18 cellular contexts compared by ENCODE assay signal in the genomic region with DNA sequence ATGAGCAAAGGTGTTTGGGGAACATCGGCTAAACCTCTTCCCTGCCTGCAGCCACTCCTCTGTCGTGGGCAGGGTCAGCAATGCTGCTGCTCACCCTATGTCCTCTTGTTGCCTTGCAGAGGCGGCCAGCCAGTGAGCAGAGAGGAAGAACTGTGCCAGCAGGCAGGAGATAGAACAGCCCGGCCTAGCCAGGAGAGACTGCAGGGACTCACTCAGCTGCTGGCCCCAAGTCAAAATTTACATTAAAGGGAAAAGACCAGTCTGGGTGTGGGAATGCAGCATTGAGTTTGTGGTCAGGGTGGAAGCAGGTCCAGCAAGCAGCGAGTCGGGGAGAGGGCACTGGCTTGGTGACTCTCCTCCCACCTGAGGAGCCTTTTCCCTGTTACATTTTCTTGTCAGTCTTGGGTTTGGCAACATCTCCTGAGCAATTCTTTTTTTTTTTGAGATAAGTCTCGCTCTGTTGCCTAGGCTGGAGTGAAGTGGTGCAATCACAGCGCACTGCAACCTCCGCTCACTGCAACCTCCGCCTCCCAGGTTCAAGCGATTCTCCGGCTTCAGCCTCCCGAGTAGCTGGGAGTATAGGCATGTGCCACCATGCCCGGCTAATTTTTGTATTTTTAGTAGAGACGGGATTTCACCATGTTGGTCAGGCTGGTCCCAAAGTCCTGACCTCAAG. TPM values are rescaled to one million over a fixed set of nuclear protein-coding genes. Genes with fewer than 3 reads are reported as not detected.
DNase-seq lines count a peak whose midpoint lies in the region; ATAC-seq and TF ChIP-seq lines count a peak whose summit lies in the region.
"Had no signal": no experiment of that assay in that cellular context is flagged by ENCODE, and none has a peak within 500 bp of the region (broad histone marks: within the 10 kb centered on the region; RNA-seq: fewer than 3 reads in every experiment).

No MANE protein-coding gene starts in this region.

- H3K36me3 Mint-ChIP-seq in T-helper 1 cell treated with Interleukin-12 subunit alpha and Interleukin-12 subunit beta and Interleukin-4 antibody, amounts not matched to agents 30 μg/mL and 1 μg/mL, for 36 hours (ENCODE audit: low read depth), result peaks cover 43% of the 10 kb centered on the region
- H3K36me3 Mint-ChIP-seq in neural progenitor cell, result peaks cover 39% of the 10 kb centered on the region
- H3K36me3 Mint-ChIP-seq: IgD-negative memory B cell had no signal

- H3K79me2 ChIP-seq in neural progenitor cell (ENCODE audit: low read depth), result no peaks in the 10 kb centered on the region

- in situ Hi-C loops in astrocyte of the spinal cord (cut with HindIII; ENCODE audit: low sequenced_read_pairs), result no loop called here

- no peak overlapping the region for H3K4me3 Mint-ChIP-seq in T-helper 1 cell treated with Interleukin-12 subunit alpha and Interleukin-12 subunit beta and Interleukin-4 antibody, amounts not matched to agents 30 μg/mL and 1 μg/mL, for 36 hours
- no peak overlapping the region for H3K4me3 Mint-ChIP-seq in neural progenitor cell
- H3K4me3 Mint-ChIP-seq: IgD-negative memory B cell had no signal

- peaks cover 10% of the 10 kb centered on the region for H3K4me1 Mint-ChIP-seq in T-helper 1 cell treated with Interleukin-12 subunit alpha and Interleukin-12 subunit beta and Interleukin-4 antibody, amounts not matched to agents 30 μg/mL and 1 μg/mL, for 36 hours (ENCODE audit: low read depth)
- no peaks in the 10 kb centered on the region for H3K4me1 Mint-ChIP-seq in neural progenitor cell

- H3F3A ChIP-seq in neural progenitor cell (ENCODE audit: low read depth), result peaks cover under 1% of the 10 kb centered on the region

- ATAC-seq in left cardiac atrium (peak; percentile 73 to 76), GM18909 (IDR thresholded peaks at IDR 0.05; ENCODE audit: poor library complexity, unreplicated experiment) (no peak)

- peak overlapping the region; percentile 30 for H3K27ac ChIP-seq in temporal lobe (ENCODE audit: low read depth, low read length)
- H3K27ac ChIP-seq in neural progenitor cell, result no peak overlapping the region
- H3K27ac ChIP-seq: 22Rv1, brain microvascular endothelial cell, epithelial cell of prostate, right lobe of liver, thoracic aorta had no signal

- H3K9ac ChIP-seq in neural progenitor cell, result no peak overlapping the region

- H3K4me1 ChIP-seq in neural progenitor cell, result no peaks in the 10 kb centered on the region
- H3K4me1 ChIP-seq: right lobe of liver had no signal

- no peak overlapping the region for H2AFZ ChIP-seq in neural progenitor cell (replicated peaks)

- peak overlapping the region; percentile 26 for H3K27ac Mint-ChIP-seq in T-helper 1 cell treated with Interleukin-12 subunit alpha and Interleukin-12 subunit beta and Interleukin-4 antibody, amounts not matched to agents 30 μg/mL and 1 μg/mL, for 36 hours
- H3K27ac Mint-ChIP-seq in neural progenitor cell, result no peak overlapping the region

- TF ChIP-seq CTCF in astrocyte of the spinal cord (IDR thresholded peaks at IDR 0.05; ENCODE audit: low read depth, low read length), result no peak
- TF ChIP-seq CTCF in neural progenitor cell (IDR thresholded peaks at IDR 0.05), result no peak

- no peaks in the 10 kb centered on the region for H3K27me3 ChIP-seq in neural progenitor cell
- H3K27me3 ChIP-seq: brain microvascular endothelial cell, right lobe of liver had no signal

- H3K9me3 Mint-ChIP-seq in T-helper 1 cell treated with Interleukin-12 subunit alpha and Interleukin-12 subunit beta and Interleukin-4 antibody, amounts not matched to agents 30 μg/mL and 1 μg/mL, for 36 hours, result no peaks in the 10 kb centered on the region
- H3K9me3 Mint-ChIP-seq in neural progenitor cell, result no peaks in the 10 kb centered on the region
- H3K9me3 Mint-ChIP-seq: IgD-negative memory B cell had no signal

- no peaks in the 10 kb centered on the region for H4K20me1 ChIP-seq in neural progenitor cell (ENCODE audit: low read depth)

- H3K4me3 ChIP-seq in astrocyte of the spinal cord (ENCODE audit: low read depth, low read length), result no peak overlapping the region
- H3K4me3 ChIP-seq in neural progenitor cell, result no peak overlapping the region
- H3K4me3 ChIP-seq: right lobe of liver, thoracic aorta had no signal

- H3K4me2 ChIP-seq in neural progenitor cell, result no peak overlapping the region

- H3K36me3 ChIP-seq in neural progenitor cell, result no peaks in the 10 kb centered on the region

- intact Hi-C loops in left cardiac atrium (cut with DNase I), result no loop called here

- H3K9me3 ChIP-seq in neural progenitor cell (ENCODE audit: low read depth), result no peaks in the 10 kb centered on the region
- H3K9me3 ChIP-seq: right lobe of liver, thoracic aorta had no signal

- no peaks in the 10 kb centered on the region for H3K27me3 Mint-ChIP-seq in T-helper 1 cell treated with Interleukin-12 subunit alpha and Interleukin-12 subunit beta and Interleukin-4 antibody, amounts not matched to agents 30 μg/mL and 1 μg/mL, for 36 hours (ENCODE audit: low read depth)
- H3K27me3 Mint-ChIP-seq in neural progenitor cell (ENCODE audit: insufficient read depth, low read depth), result peaks cover 2% of the 10 kb centered on the region
- H3K27me3 Mint-ChIP-seq: IgD-negative memory B cell had no signal

- DNase-seq in T-helper 1 cell (no peak), astrocyte of the spinal cord (ENCODE audit: low read depth, low spot score) (peak; percentile 51), left cardiac atrium (peak; percentile 41), neural progenitor cell (ENCODE audit: low spot score) (no peak), SKM-1 treated with dmso at 0.1 percent for 144 hours (lab: John Stamatoyannopoulos, UW; ENCODE audit: unreplicated experiment) (no peak)
- DNase-seq: activated CD4-positive, CD25-positive, alpha-beta regulatory T cell; brain microvascular endothelial cell; DMS 273 treated with DMSO at 0.1 percent for 48 hours; NCI-H1436; right lobe of liver; SHP77 treated with DMSO at 0.1 percent for 48 hours had no signal

RNA-seq across cellular contexts. Expression of a gene that starts 22.7 kb away (rescaled TPM):
- total RNA-seq in left cardiac atrium (10 to 100 TPM; 14.3 to 23.0 TPM), temporal lobe (30.5 TPM), neural progenitor cell (ENCODE audit: low replicate concordance) (89.6 and 97.0 TPM in 2 replicates)

RNA-seq across cellular contexts. Expression of a gene that starts 41.7 kb away (rescaled TPM):
- total RNA-seq in left cardiac atrium, result 10 to 100 TPM in 1 of 2 donors, 1 to 10 TPM in 1; 9.2 to 10.2 TPM
- 17.2 TPM for total RNA-seq in temporal lobe
- 14.5 and 26.1 TPM in 2 replicates for total RNA-seq in neural progenitor cell (ENCODE audit: low replicate concordance)

RNA-seq across cellular contexts. Expression of a gene that starts 41.8 kb away (rescaled TPM):
- total RNA-seq in left cardiac atrium (1 to 10 TPM; 1.2 to 2.3 TPM), temporal lobe (1.7 TPM), neural progenitor cell (ENCODE audit: low replicate concordance) (3.4 and 5.0 TPM in 2 replicates)

Comparison
In these comparisons a context has a peak if more than half of its experiments do, and no peak if none do; other contexts are left out.
1. DNase-seq: peak in astrocyte of the spinal cord (single experiment) and left cardiac atrium (single experiment); none in T-helper 1 cell (0 of 5), neural progenitor cell (single experiment) and SKM-1 treated with dmso at 0.1 percent for 144 hours (single experiment).